ENCODE assay signal across 17 cellular contexts in the genomic region with DNA sequence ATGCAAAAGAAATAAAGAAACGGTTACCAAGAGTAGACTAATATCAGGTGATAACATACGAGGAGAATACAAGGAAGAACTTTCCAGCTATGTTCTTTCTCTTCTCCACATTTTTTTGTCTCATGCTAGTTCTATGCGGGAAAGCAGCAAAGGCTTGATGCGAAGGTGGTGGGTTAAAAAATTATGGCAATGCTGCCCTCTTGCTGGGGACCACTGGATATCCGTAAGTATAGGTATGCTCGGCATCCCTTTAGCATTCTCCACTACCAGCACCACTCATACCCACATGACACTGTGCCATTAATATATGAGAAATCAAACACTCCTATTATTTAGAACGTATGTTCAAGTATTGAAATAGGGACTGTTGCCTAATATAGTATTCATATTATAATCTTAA.
"Had no signal": no experiment of that assay in that cellular context is flagged by ENCODE, and none has a peak within 500 bp of the region (broad histone marks: within the 10 kb centered on the region; RNA-seq: fewer than 3 reads in every experiment).

No MANE protein-coding gene starts in this region.

- H3K27ac ChIP-seq: colonic mucosa, hepatocyte, stomach, thoracic aorta, transverse colon had no signal

- H3K4me2 ChIP-seq: hepatocyte had no signal

- DNase-seq: colonic mucosa; effector CD4-positive, alpha-beta T cell; foreskin melanocyte; head of caudate nucleus; kidney glomerular epithelial cell; natural killer cell; posterior cingulate gyrus; right cardiac atrium; small intestine; stimulated activated CD4-positive, alpha-beta T cell treated with anti-CD3 and anti-CD28 coated beads, Interleukin-12 subunit alpha, Interleukin-12 subunit beta, amount 100 ng/mL, for 4 hours; stimulated activated naive CD4-positive, alpha-beta T cell; stomach; substantia nigra; transverse colon had no signal

- H3K4me1 ChIP-seq: colonic mucosa, stomach, transverse colon had no signal

- H3K79me2 ChIP-seq: hepatocyte had no signal

- H3K4me3 ChIP-seq: colonic mucosa, hepatocyte, stomach, thoracic aorta, transverse colon had no signal

- FAIRE-seq: islet of Langerhans, small intestine had no signal

- H3K9me3 ChIP-seq: colonic mucosa, thoracic aorta had no signal

- H3K36me3 ChIP-seq: colonic mucosa, stomach, thoracic aorta, transverse colon had no signal

- H3K27me3 ChIP-seq: colonic mucosa, hepatocyte, stomach, transverse colon had no signal

- H2AFZ ChIP-seq: hepatocyte had no signal
